ENCODE assay signal across 9 cellular contexts in the genomic region with DNA sequence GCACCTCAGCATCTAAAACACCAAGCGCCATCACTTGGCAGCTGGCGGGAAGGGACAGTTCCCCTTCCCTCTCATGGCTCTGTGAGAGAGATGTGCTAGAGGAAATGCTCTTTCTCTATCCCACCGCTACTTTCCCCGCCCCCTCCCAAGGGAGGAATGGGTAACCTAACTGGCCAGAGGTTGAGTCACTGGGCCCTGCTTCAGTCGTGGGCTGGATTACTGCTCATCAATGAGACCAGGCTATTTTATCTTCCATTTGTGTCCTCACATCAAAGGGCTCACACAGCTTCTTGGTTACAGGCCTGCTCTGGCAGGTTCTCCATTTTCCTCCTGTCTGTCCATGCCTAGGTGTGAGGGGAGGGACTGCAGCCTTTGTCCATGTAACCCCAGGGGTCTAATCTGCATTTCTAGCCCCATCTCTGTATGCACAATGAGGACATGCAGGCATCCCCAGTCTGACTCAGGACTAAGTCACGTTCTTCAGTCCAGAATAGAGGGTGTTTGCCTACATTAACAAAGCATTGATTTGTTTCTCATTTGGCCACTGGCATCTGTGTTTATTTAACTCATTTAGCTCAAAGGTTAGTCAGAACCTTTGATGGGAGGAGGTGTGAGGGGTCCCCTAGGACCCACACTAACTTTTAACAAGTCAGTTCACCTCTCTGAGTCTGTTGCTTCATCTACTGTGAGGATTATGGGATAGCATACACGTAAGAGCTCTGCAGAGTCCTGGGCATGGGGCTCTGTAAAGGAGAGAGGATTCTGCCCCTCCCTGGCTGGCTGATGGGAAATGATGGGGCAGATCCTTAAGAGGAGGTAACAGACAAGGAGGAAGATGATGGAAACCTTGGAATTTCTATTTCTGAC.
A peak's percentile ranks its signal among the peaks of the same experiment; 100 is the strongest.
DNase-seq lines count a peak whose midpoint lies in the region.
"Had no signal": no experiment of that assay in that cellular context is flagged by ENCODE, and none has a peak within 500 bp of the region (broad histone marks: within the 10 kb centered on the region; RNA-seq: fewer than 3 reads in every experiment).

No MANE protein-coding gene starts in this region.

- H3K27me3 ChIP-seq in adipocyte (replicated peaks; ENCODE audit: control insufficient read depth, insufficient read depth, low read length): no peaks in the 10 kb centered on the region
- no peaks in the 10 kb centered on the region for H3K27me3 ChIP-seq in iPS-20b (ENCODE audit: insufficient read depth, low read length)

- no peak overlapping the region for H3K9ac ChIP-seq in adipocyte (ENCODE audit: low read length)
- peak overlapping the region; percentile 6; the same call in 1 of the 2 replicates for H3K9ac ChIP-seq in iPS-20b (ENCODE audit: low read depth, low read length)

- DNase-seq in A172 (ENCODE audit: low spot score) (peak; percentile 60), HPDE6-E6E7 (ENCODE audit: extremely low spot score) (peak; percentile 36), adipocyte (ENCODE audit: low read depth) (peak; percentile 24), NCI-H1092 (lab: John Stamatoyannopoulos, UW) (no peak), kidney glomerular epithelial cell (lab: John Stamatoyannopoulos, UW) (no peak), pons (ENCODE audit: low spot score) (no peak)
- no peak for DNase-seq in stimulated activated CD4-positive, alpha-beta T cell treated with anti-CD3 and anti-CD28 coated beads, Interleukin-4, amount 100 ng/mL, for 4 hours

- H3K36me3 ChIP-seq in adipocyte (ENCODE audit: control insufficient read depth, insufficient read depth, low read length, severe bottlenecking) (peaks cover 46% of the 10 kb centered on the region), iPS-20b (ENCODE audit: insufficient read depth, low read depth, low read length) (peaks cover 35% of the 10 kb centered on the region)

- no peak overlapping the region for H3K4me3 ChIP-seq in adipocyte (ENCODE audit: low read length)
- H3K4me3 ChIP-seq in iPS-20b (ENCODE audit: low read length): no peak overlapping the region
- H3K4me3 ChIP-seq: SK-N-MC had no signal

- H3K9me3 ChIP-seq in adipocyte (ENCODE audit: control insufficient read depth, low read length) (no peaks in the 10 kb centered on the region), iPS-20b (ENCODE audit: insufficient read depth, low read depth, low read length) (no peaks in the 10 kb centered on the region)

- no peak overlapping the region for H3K27ac ChIP-seq in iPS-20b (ENCODE audit: low read length)
- H3K27ac ChIP-seq: SK-N-MC had no signal

- H3K4me1 ChIP-seq in adipocyte (ENCODE audit: control insufficient read depth, insufficient read depth, low read length) (peaks cover 13% of the 10 kb centered on the region), iPS-20b (ENCODE audit: insufficient read depth, low read length) (peaks cover 20% of the 10 kb centered on the region)

Comparison
In these comparisons a context has a peak if more than half of its experiments do, and no peak if none do; other contexts are left out.
1. DNase-seq: peak in A172 (single experiment), HPDE6-E6E7 (single experiment) and adipocyte (single experiment); none in stimulated activated CD4-positive, alpha-beta T cell treated with anti-CD3 and anti-CD28 coated beads, Interleukin-4, amount 100 ng/mL, for 4 hours (0 of 2), NCI-H1092 (single experiment), kidney glomerular epithelial cell (single experiment) and pons (single experiment).